ENCODE assay signal across 2 cellular contexts in genomic region chr11:119180729-119181676, GRCh38.
TF ChIP-seq lines count a peak whose summit lies in the region.

No MANE protein-coding gene starts in this region.

TF ChIP-seq in liver, 16 proteins besides CTCF, POLR2A, EP300 and RAD21:
- TF ChIP-seq RXRA (IDR thresholded peaks at IDR 0.05) (peak; percentile 77 to 87), MAX (IDR thresholded peaks at IDR 0.05) (no peak), NR2F2 (IDR thresholded peaks at IDR 0.05) (peak; percentile 82), SP1 (IDR thresholded peaks at IDR 0.05) (peak; percentile 1), ZBTB33 (IDR thresholded peaks at IDR 0.05) (no peak), GABPA (IDR thresholded peaks at IDR 0.05 in 1 of 2, conservative IDR thresholded peaks at IDR 0.05 in 1 of 2) (no peak), FOXA1 (IDR thresholded peaks at IDR 0.05) (no peak), TAF1 (conservative IDR thresholded peaks at IDR 0.05) (no peak), EGR1 (IDR thresholded peaks at IDR 0.05; ENCODE audit: low read depth in 2 of 2) (no peak), HNF4A (conservative IDR thresholded peaks at IDR 0.05) (peak in 1 of 2 donors; percentile 44), REST (IDR thresholded peaks at IDR 0.05) (no peak)

TF ChIP-seq in HepG2, 621 proteins besides CTCF, POLR2A, EP300 and RAD21:
- TF ChIP-seq TBX3 (IDR thresholded peaks at IDR 0.05; ENCODE audit: borderline replicate concordance) (no peak), ZNF609 (CRISPR knock-in tag; IDR thresholded peaks at IDR 0.05; ENCODE audit: borderline replicate concordance) (no peak), PHB2 (IDR thresholded peaks at IDR 0.05; ENCODE audit: partially characterized antibody) (no peak), ZNF326 (CRISPR knock-in tag; IDR thresholded peaks at IDR 0.05; ENCODE audit: borderline replicate concordance) (no peak)
